Comparison of ENCODE assay signal across 6 cellular contexts in the genomic region with DNA sequence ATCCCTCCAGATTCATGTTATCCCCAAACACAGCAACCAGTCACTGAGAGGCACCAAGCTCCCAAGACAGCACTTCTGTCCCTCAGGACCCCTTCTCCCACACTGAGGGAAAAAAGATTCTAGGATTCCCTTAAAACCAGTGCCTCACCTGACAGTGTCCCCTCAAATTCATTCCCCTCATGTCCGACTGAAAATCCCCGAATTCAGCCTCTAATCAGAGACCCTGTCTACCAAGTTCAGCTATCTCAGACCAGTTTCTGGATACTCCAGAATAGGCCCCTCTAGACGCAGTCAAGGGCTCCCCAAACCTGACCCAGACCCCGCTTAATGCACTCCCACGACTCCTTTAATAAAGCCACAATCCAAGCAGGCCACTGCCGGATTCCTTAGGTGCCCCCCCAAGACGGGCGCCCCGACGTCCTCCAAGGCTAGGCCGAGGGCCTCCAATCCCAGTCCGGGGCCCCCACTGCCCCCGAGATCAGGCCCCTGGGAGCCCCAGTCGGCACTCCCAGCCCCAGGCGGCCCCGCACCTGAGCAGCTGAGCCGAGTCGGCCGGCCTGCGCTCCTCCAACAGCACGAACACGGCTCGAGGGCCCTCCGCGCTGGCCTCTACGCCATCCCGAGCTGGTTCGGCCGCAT. TPM values are rescaled to one million over a fixed set of nuclear protein-coding genes. Genes with fewer than 3 reads are reported as not detected.
A peak's percentile ranks its signal among the peaks of the same experiment; 100 is the strongest.
DNase-seq lines count a peak whose midpoint lies in the region; ATAC-seq, FAIRE-seq and TF ChIP-seq lines count a peak whose summit lies in the region.

No MANE protein-coding gene starts in this region.

- H3K4me2 ChIP-seq in SK-N-SH (peak overlapping the region; percentile 81), keratinocyte (ENCODE audit: control insufficient read depth, extremely low read depth, insufficient read depth, low read depth, low read length) (peak overlapping the region; percentile 77)

- H3K27ac ChIP-seq in SK-N-SH (ENCODE audit: low read depth in 2 of 2, low read length in 1 of 2) (peak overlapping the region; percentile 68 to 83), keratinocyte (ENCODE audit: control insufficient read depth, insufficient read depth, low read length) (peak overlapping the region; percentile 92)

- no peak for TF ChIP-seq EP300 in SK-N-SH (IDR thresholded peaks at IDR 0.05; ENCODE audit: borderline replicate concordance in 1 of 2, low read depth in 1 of 2, low read length in 1 of 2)

- no peak for TF ChIP-seq RAD21 in SK-N-SH (IDR thresholded peaks at IDR 0.05; ENCODE audit: low read length)

- ATAC-seq in GM19438 (IDR thresholded peaks at IDR 0.05; ENCODE audit: low read depth, unreplicated experiment) = peak; percentile 4
- ATAC-seq in GM21737 (IDR thresholded peaks at IDR 0.05; ENCODE audit: unreplicated experiment) = no peak

- peak overlapping the region; percentile 63 to 76 for H3K4me3 ChIP-seq in SK-N-SH (ENCODE audit: low read depth in 2 of 2, low read length in 1 of 2)
- peak overlapping the region; percentile 63 to 83 (median 64) for H3K4me3 ChIP-seq in keratinocyte (ENCODE audit: control insufficient read depth in 2 of 3, extremely low read depth in 1 of 3, insufficient read depth in 2 of 3, low read depth in 1 of 3, low read length in 3 of 3)

- H4K20me1 ChIP-seq in SK-N-SH (ENCODE audit: insufficient read depth) (no peaks in the 10 kb centered on the region), keratinocyte (ENCODE audit: control insufficient read depth, extremely low read depth, insufficient read depth, low read length) (no peaks in the 10 kb centered on the region)

- H3K27me3 ChIP-seq in SK-N-SH (ENCODE audit: insufficient read depth) = peaks cover 14% of the 10 kb centered on the region; the same call in 1 of the 2 replicates
- no peaks in the 10 kb centered on the region for H3K27me3 ChIP-seq in keratinocyte (ENCODE audit: control insufficient read depth, extremely low read depth, insufficient read depth, low read length)

- H3K79me2 ChIP-seq in SK-N-SH (ENCODE audit: insufficient read depth) (peaks cover 46% of the 10 kb centered on the region), keratinocyte (ENCODE audit: control insufficient read depth, insufficient read depth, low read length) (peaks cover 27% of the 10 kb centered on the region)

- no peaks in the 10 kb centered on the region for H3K9me1 ChIP-seq in keratinocyte (ENCODE audit: control insufficient read depth, extremely low read depth, insufficient read depth, low read length)

- WGBS in SK-N-SH (ENCODE audit: low lambda C conversion rate) = 10% methylated on average over 14 of the region's 29 CpGs

- peaks cover 16% of the 10 kb centered on the region for H3F3A ChIP-seq in SK-N-SH (replicated peaks; ENCODE audit: insufficient read depth)

- TF ChIP-seq CTCF in SK-N-SH (IDR thresholded peaks at IDR 0.05) (no peak), keratinocyte (optimal IDR thresholded peaks at IDR 0.05 in 1 of 3, IDR thresholded peaks at IDR 0.05 in 1 of 3, conservative IDR thresholded peaks at IDR 0.05 in 1 of 3; ENCODE audit: extremely low read depth in 1 of 3, insufficient read depth in 2 of 3, low read length in 3 of 3) (no peak)

- DNase-seq in SK-N-SH (no peak), keratinocyte (ENCODE audit: low read depth, low spot score) (no peak), NCI-H2196 treated with DMSO at 0.1 percent for 48 hours (lab: John Stamatoyannopoulos, UW; ENCODE audit: unreplicated experiment) (no peak)
- no peak for DNase-seq in activated effector memory CD4-positive, alpha-beta T cell treated with anti-CD3 and anti-CD28 coated beads, Interleukin-2, amount 50 U/mL, for 16 hours

- FAIRE-seq in keratinocyte (lab: Jason Lieb, UNC) = no peak

- dilution Hi-C loops in keratinocyte (cut with MboI; ENCODE audit: extremely low pct_ligation_motif_present, low sequenced_read_pairs) = no loop called here

- POLR2A ChIA-PET in SK-N-SH (lab: Yijun Ruan, JAX) = interaction anchor here (1.5 to 2.1 kb wide), 2 partner anchors 14 to 40 kb away, joined by 5 read pairs; partner anchors contain the start of gene GRIPAP1

- no peaks in the 10 kb centered on the region for H3K9me2 ChIP-seq in SK-N-SH

- no peaks in the 10 kb centered on the region for H3K9me3 ChIP-seq in SK-N-SH
- H3K9me3 ChIP-seq in keratinocyte (ENCODE audit: control insufficient read depth, low read depth, low read length) = no peaks in the 10 kb centered on the region

- peak overlapping the region; percentile 92 for H3K9ac ChIP-seq in SK-N-SH
- H3K9ac ChIP-seq in keratinocyte (ENCODE audit: control insufficient read depth, extremely low read depth, insufficient read depth, low read length) = peak overlapping the region; percentile 91

- peaks cover 8 to 17% of the 10 kb centered on the region in 2 experiments; a peak in 3 of 4 replicates for H3K4me1 ChIP-seq in SK-N-SH (ENCODE audit: control insufficient read depth in 1 of 2, insufficient read depth in 2 of 2, low read depth in 1 of 2, low read length in 1 of 2)
- H3K4me1 ChIP-seq in keratinocyte (ENCODE audit: control insufficient read depth, extremely low read depth, insufficient read depth, low read length) = peaks cover 20% of the 10 kb centered on the region

- H3K36me3 ChIP-seq in SK-N-SH (replicated peaks in 1 of 2; ENCODE audit: control insufficient read depth in 1 of 2, insufficient read depth in 2 of 2, low read length in 1 of 2) = peaks cover 2 to 3% of the 10 kb centered on the region in 2 experiments
- H3K36me3 ChIP-seq in keratinocyte (ENCODE audit: control insufficient read depth in 2 of 2, extremely low read depth in 1 of 2, insufficient read depth in 2 of 2, low read length in 2 of 2) = peaks cover 3 to 23% of the 10 kb centered on the region in 2 experiments

- H2AFZ ChIP-seq in SK-N-SH (ENCODE audit: low read depth) = no peak overlapping the region
- H2AFZ ChIP-seq in keratinocyte (ENCODE audit: control insufficient read depth, low read length) = no peak overlapping the region

- CTCF ChIA-PET in SK-N-SH (lab: Yijun Ruan, JAX) = interaction anchor here (1.2 to 2.2 kb wide), 2 partner anchors 26 to 411 kb away, joined by 3 to 5 read pairs; no protein-coding TSS in a partner anchor

RNA-seq across cellular contexts. Expression of gene TFE3, which starts 0.5 kb away (rescaled TPM):
- 14.0 and 14.6 TPM in 2 replicates for polyA plus RNA-seq in SK-N-SH (2012; rRNA removed)
- 7.5 and 10.4 TPM in 2 replicates for polyA plus RNA-seq in SK-N-SH (2012; cell fraction: cytosol; rRNA removed)
- 24.4 and 28.5 TPM in 2 replicates for polyA plus RNA-seq in SK-N-SH (2012; cell fraction: nucleus; rRNA removed)
- 13.2 to 15.8 TPM (median 14.1 TPM) in 3 replicates for polyA plus RNA-seq in keratinocyte
- polyA plus RNA-seq in keratinocyte (2011; ENCODE audit: low read depth) = 34.4 TPM
- polyA plus RNA-seq in keratinocyte (2011; cell fraction: cytosol; rRNA removed) = 13.9 and 26.0 TPM in 2 replicates
- 21.6 and 24.7 TPM in 2 replicates for polyA plus RNA-seq in keratinocyte (2011; cell fraction: nucleus; rRNA removed)
- 32.1 and 37.8 TPM in 2 replicates for polyA plus RNA-seq in keratinocyte (2012; ENCODE audit: low replicate concordance)
- polyA minus RNA-seq in keratinocyte = 19.8 to 32.7 TPM (median 24.0 TPM) in 3 replicates
- polyA minus RNA-seq in keratinocyte (2011; cell fraction: cytosol; rRNA and poly(A)+ RNA removed) = 43.0 TPM
- 22.9 and 29.8 TPM in 2 replicates for polyA minus RNA-seq in keratinocyte (2011; cell fraction: nucleus; rRNA and poly(A)+ RNA removed)

RNA-seq across cellular contexts. Expression of gene CCDC120, which starts 16.1 kb away (rescaled TPM):
- polyA plus RNA-seq in SK-N-SH (2012; rRNA removed) (1.6 and 2.1 TPM in 2 replicates), keratinocyte (4.9 to 10.5 TPM (median 8.1 TPM) in 3 replicates)
- 1.1 and 1.5 TPM in 2 replicates for polyA plus RNA-seq in SK-N-SH (2012; cell fraction: cytosol; rRNA removed)
- polyA plus RNA-seq in SK-N-SH (2012; cell fraction: nucleus; rRNA removed) = 7.7 and 8.9 TPM in 2 replicates
- 2.6 TPM for polyA plus RNA-seq in keratinocyte (2011; ENCODE audit: low read depth)
- 7.1 and 8.6 TPM in 2 replicates for polyA plus RNA-seq in keratinocyte (2011; cell fraction: cytosol; rRNA removed)
- 34.3 and 43.7 TPM in 2 replicates for polyA plus RNA-seq in keratinocyte (2011; cell fraction: nucleus; rRNA removed)
- polyA plus RNA-seq in keratinocyte (2012; ENCODE audit: low replicate concordance) = 11.3 and 14.2 TPM in 2 replicates
- polyA minus RNA-seq in keratinocyte = 5.4 to 18.6 TPM (median 7.9 TPM) in 3 replicates
- 8.6 TPM for polyA minus RNA-seq in keratinocyte (2011; cell fraction: cytosol; rRNA and poly(A)+ RNA removed)
- 10.4 and 10.9 TPM in 2 replicates for polyA minus RNA-seq in keratinocyte (2011; cell fraction: nucleus; rRNA and poly(A)+ RNA removed)

RNA-seq across cellular contexts. Expression of gene PRAF2, which starts 31.1 kb away (rescaled TPM):
- 67.6 and 91.9 TPM in 2 replicates for polyA plus RNA-seq in SK-N-SH (2012; rRNA removed)
- 47.9 and 82.0 TPM in 2 replicates for polyA plus RNA-seq in SK-N-SH (2012; cell fraction: cytosol; rRNA removed)
- polyA plus RNA-seq in SK-N-SH (2012; cell fraction: nucleus; rRNA removed) = 41.6 and 50.7 TPM in 2 replicates
- polyA plus RNA-seq in keratinocyte = 4.0 to 9.8 TPM (median 6.9 TPM) in 3 replicates
- polyA plus RNA-seq in keratinocyte (2011; ENCODE audit: low read depth) = 5.1 TPM
- polyA plus RNA-seq in keratinocyte (2011; cell fraction: cytosol; rRNA removed) = 11.9 and 16.5 TPM in 2 replicates
- polyA plus RNA-seq in keratinocyte (2011; cell fraction: nucleus; rRNA removed) = 8.0 and 11.0 TPM in 2 replicates
- polyA plus RNA-seq in keratinocyte (2012; ENCODE audit: low replicate concordance) = 16.1 and 21.4 TPM in 2 replicates
- 5.9 to 21.2 TPM (median 7.1 TPM) in 3 replicates for polyA minus RNA-seq in keratinocyte
- polyA minus RNA-seq in keratinocyte (2011; cell fraction: cytosol; rRNA and poly(A)+ RNA removed) = 18.4 TPM
- polyA minus RNA-seq in keratinocyte (2011; cell fraction: nucleus; rRNA and poly(A)+ RNA removed) = 4.6 and 5.0 TPM in 2 replicates

RNA-seq across cellular contexts. Expression of gene WDR45, which starts 37.0 kb away (rescaled TPM):
- polyA plus RNA-seq in SK-N-SH (2012; rRNA removed) (108 and 129 TPM in 2 replicates), keratinocyte (43.1 to 76.4 TPM (median 50.5 TPM) in 3 replicates)
- 40.6 and 56.6 TPM in 2 replicates for polyA plus RNA-seq in SK-N-SH (2012; cell fraction: cytosol; rRNA removed)
- 495 and 561 TPM in 2 replicates for polyA plus RNA-seq in SK-N-SH (2012; cell fraction: nucleus; rRNA removed)
- 64.9 TPM for polyA plus RNA-seq in keratinocyte (2011; ENCODE audit: low read depth)
- 52.2 and 61.5 TPM in 2 replicates for polyA plus RNA-seq in keratinocyte (2011; cell fraction: cytosol; rRNA removed)
- polyA plus RNA-seq in keratinocyte (2011; cell fraction: nucleus; rRNA removed) = 162 and 177 TPM in 2 replicates
- 34.0 and 81.6 TPM in 2 replicates for polyA plus RNA-seq in keratinocyte (2012; ENCODE audit: low replicate concordance)
- 52.9 to 73.5 TPM (median 57.4 TPM) in 3 replicates for polyA minus RNA-seq in keratinocyte
- 36.6 TPM for polyA minus RNA-seq in keratinocyte (2011; cell fraction: cytosol; rRNA and poly(A)+ RNA removed)
- 33.1 and 34.4 TPM in 2 replicates for polyA minus RNA-seq in keratinocyte (2011; cell fraction: nucleus; rRNA and poly(A)+ RNA removed)

RNA-seq across cellular contexts. Expression of gene GRIPAP1, which starts 40.6 kb away (rescaled TPM):
- polyA plus RNA-seq in SK-N-SH (2012; rRNA removed) (63.6 and 66.9 TPM in 2 replicates), keratinocyte (20.2 to 23.0 TPM (median 20.9 TPM) in 3 replicates)
- 39.7 and 47.3 TPM in 2 replicates for polyA plus RNA-seq in SK-N-SH (2012; cell fraction: cytosol; rRNA removed)
- polyA plus RNA-seq in SK-N-SH (2012; cell fraction: nucleus; rRNA removed) = 172 and 184 TPM in 2 replicates
- 29.3 TPM for polyA plus RNA-seq in keratinocyte (2011; ENCODE audit: low read depth)
- polyA plus RNA-seq in keratinocyte (2011; cell fraction: cytosol; rRNA removed) = 10.4 and 12.9 TPM in 2 replicates
- 68.9 and 70.8 TPM in 2 replicates for polyA plus RNA-seq in keratinocyte (2011; cell fraction: nucleus; rRNA removed)
- polyA plus RNA-seq in keratinocyte (2012; ENCODE audit: low replicate concordance) = 17.3 and 17.5 TPM in 2 replicates
- 7.2 to 19.0 TPM (median 10.7 TPM) in 3 replicates for polyA minus RNA-seq in keratinocyte
- 9.2 TPM for polyA minus RNA-seq in keratinocyte (2011; cell fraction: cytosol; rRNA and poly(A)+ RNA removed)
- 9.0 and 16.7 TPM in 2 replicates for polyA minus RNA-seq in keratinocyte (2011; cell fraction: nucleus; rRNA and poly(A)+ RNA removed)
